Comparison of ENCODE assay signal across 1 cellular context in the genomic region with DNA sequence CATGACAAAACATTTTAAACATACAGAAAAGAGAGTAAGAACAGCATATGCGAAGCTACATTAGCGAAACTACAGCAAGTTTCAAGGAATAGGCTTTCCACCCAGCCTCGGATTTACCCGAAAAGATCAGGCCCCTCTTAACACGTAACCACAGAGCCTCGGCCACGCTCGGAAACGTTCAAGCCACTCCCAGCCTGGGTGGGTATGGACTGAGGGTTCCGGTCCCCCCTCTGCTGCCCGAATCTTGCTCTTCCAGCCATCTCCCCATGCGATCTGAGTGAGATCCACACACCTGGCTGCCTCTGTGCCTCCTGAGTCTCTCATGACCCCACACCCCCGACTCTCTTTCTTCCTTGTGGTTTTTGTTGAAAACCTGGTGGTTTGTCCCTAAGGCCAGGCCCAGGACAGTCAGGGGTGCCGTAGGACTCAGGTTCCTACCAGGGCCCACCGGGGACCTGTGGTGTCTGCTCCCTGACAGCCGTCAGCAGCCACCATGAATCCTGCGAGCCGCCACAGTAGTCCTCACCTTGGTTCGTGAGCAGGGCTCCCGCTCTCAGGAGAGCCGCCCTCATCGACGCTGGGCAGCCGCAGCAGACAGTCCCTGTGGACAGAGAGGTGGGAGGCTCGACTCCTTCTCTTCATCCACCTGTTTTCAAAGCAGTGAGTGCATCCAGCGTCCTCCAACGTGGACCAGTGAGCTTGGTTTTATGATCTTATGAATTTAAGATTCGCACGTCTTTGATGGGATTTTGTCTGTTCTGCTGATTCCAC.
TF ChIP-seq lines count a peak whose summit lies in the region.

No MANE protein-coding gene starts in this region.

TF ChIP-seq in WTC11, 78 proteins besides CTCF, POLR2A, EP300 and RAD21 (continued from another document):
- TF ChIP-seq, protein P1, sequence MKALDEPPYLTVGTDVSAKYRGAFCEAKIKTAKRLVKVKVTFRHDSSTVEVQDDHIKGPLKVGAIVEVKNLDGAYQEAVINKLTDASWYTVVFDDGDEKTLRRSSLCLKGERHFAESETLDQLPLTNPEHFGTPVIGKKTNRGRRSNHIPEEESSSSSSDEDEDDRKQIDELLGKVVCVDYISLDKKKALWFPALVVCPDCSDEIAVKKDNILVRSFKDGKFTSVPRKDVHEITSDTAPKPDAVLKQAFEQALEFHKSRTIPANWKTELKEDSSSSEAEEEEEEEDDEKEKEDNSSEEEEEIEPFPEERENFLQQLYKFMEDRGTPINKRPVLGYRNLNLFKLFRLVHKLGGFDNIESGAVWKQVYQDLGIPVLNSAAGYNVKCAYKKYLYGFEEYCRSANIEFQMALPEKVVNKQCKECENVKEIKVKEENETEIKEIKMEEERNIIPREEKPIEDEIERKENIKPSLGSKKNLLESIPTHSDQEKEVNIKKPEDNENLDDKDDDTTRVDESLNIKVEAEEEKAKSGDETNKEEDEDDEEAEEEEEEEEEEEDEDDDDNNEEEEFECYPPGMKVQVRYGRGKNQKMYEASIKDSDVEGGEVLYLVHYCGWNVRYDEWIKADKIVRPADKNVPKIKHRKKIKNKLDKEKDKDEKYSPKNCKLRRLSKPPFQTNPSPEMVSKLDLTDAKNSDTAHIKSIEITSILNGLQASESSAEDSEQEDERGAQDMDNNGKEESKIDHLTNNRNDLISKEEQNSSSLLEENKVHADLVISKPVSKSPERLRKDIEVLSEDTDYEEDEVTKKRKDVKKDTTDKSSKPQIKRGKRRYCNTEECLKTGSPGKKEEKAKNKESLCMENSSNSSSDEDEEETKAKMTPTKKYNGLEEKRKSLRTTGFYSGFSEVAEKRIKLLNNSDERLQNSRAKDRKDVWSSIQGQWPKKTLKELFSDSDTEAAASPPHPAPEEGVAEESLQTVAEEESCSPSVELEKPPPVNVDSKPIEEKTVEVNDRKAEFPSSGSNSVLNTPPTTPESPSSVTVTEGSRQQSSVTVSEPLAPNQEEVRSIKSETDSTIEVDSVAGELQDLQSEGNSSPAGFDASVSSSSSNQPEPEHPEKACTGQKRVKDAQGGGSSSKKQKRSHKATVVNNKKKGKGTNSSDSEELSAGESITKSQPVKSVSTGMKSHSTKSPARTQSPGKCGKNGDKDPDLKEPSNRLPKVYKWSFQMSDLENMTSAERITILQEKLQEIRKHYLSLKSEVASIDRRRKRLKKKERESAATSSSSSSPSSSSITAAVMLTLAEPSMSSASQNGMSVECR (CRISPR knock-in tag; IDR thresholded peaks at IDR 0.05; ENCODE audit: borderline replicate concordance) = no peak
- no peak for TF ChIP-seq CREB1 (CRISPR knock-in tag; IDR thresholded peaks at IDR 0.05)
- TF ChIP-seq ZNF396 (CRISPR knock-in tag; IDR thresholded peaks at IDR 0.05; ENCODE audit: borderline replicate concordance) = no peak
- no peak for TF ChIP-seq CREM (CRISPR knock-in tag; IDR thresholded peaks at IDR 0.05)
- no peak for TF ChIP-seq TEAD4 (CRISPR knock-in tag; IDR thresholded peaks at IDR 0.05)
- TF ChIP-seq E2F1 (CRISPR knock-in tag; IDR thresholded peaks at IDR 0.05) = no peak
- TF ChIP-seq IRF1 (CRISPR knock-in tag; IDR thresholded peaks at IDR 0.05) = no peak
- TF ChIP-seq NR3C1 (CRISPR knock-in tag; conservative IDR thresholded peaks at IDR 0.05; ENCODE audit: low read depth) = no peak
- TF ChIP-seq PRRX2 (CRISPR knock-in tag; IDR thresholded peaks at IDR 0.05) = no peak
- no peak for TF ChIP-seq ZNF317 (CRISPR knock-in tag; IDR thresholded peaks at IDR 0.05; ENCODE audit: borderline replicate concordance, low read depth)
- no peak for TF ChIP-seq ZNF281 (CRISPR knock-in tag; IDR thresholded peaks at IDR 0.05)
